ENCODE assay signal across 1 cellular context in the genomic region with DNA sequence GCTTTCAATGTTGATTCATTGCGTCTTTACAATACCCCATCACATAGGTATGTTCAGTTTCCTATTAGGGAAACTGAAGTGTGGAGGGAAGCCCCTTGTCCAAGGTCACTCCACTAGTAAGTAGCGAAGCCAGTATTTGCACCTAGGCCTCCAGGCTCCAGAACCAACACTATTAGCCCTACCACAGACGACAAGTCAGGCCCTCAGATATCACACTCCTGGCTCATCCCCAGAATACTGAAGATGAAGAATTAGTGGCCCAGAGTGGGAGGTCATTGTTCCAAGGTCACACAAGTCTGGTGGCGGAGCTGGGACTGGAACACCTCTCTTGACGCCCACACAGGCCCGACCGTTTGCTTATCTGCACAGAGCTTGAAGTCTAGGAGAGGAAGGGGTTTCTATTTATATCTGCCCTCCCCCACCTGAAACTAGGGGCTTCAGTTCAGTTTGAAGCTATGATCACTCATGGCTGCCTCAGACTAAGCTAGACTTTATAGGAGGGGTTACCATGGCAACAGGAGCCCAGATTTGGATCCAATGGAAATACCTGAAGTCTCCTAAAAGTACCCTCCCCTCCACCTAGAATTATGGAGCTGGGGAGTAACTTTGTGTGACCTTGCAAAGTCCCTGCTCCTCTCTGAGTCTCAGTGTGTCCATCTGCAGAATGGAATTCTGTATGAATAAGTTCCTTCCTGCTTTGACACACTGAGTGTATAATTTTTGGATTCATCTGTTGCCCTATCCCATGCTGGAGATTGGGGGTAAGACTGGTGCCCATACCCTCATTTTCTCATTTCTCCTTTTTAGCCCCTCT.
TF ChIP-seq lines count a peak whose summit lies in the region.

No MANE protein-coding gene starts in this region.

TF ChIP-seq in K562, 482 proteins besides CTCF, POLR2A, EP300 and RAD21 (continued from another document):
- TF ChIP-seq, protein P1, sequence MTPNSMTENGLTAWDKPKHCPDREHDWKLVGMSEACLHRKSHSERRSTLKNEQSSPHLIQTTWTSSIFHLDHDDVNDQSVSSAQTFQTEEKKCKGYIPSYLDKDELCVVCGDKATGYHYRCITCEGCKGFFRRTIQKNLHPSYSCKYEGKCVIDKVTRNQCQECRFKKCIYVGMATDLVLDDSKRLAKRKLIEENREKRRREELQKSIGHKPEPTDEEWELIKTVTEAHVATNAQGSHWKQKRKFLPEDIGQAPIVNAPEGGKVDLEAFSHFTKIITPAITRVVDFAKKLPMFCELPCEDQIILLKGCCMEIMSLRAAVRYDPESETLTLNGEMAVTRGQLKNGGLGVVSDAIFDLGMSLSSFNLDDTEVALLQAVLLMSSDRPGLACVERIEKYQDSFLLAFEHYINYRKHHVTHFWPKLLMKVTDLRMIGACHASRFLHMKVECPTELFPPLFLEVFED (CRISPR knock-in tag; conservative IDR thresholded peaks at IDR 0.05): no peak
- peak; percentile 82 for TF ChIP-seq RBM25 (IDR thresholded peaks at IDR 0.05; ENCODE audit: low read depth, low read length, severe bottlenecking)
- TF ChIP-seq, protein P2, sequence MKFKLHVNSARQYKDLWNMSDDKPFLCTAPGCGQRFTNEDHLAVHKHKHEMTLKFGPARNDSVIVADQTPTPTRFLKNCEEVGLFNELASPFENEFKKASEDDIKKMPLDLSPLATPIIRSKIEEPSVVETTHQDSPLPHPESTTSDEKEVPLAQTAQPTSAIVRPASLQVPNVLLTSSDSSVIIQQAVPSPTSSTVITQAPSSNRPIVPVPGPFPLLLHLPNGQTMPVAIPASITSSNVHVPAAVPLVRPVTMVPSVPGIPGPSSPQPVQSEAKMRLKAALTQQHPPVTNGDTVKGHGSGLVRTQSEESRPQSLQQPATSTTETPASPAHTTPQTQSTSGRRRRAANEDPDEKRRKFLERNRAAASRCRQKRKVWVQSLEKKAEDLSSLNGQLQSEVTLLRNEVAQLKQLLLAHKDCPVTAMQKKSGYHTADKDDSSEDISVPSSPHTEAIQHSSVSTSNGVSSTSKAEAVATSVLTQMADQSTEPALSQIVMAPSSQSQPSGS (CRISPR knock-in tag; IDR thresholded peaks at IDR 0.05): no peak
- TF ChIP-seq ESRRB (CRISPR knock-in tag; IDR thresholded peaks at IDR 0.05; ENCODE audit: borderline replicate concordance): no peak
- TF ChIP-seq KDM1A (IDR thresholded peaks at IDR 0.05): peak; percentile 35 to 55; a peak in 3 of 4 replicates
- 0 out of 2 replicates have a peak, but pooled peaks have one; percentile 20 for TF ChIP-seq MBD2 (IDR thresholded peaks at IDR 0.05; ENCODE audit: borderline replicate concordance, low read depth)
- peak; percentile 62; the same call in 1 of the 2 replicates for TF ChIP-seq CTBP1 (IDR thresholded peaks at IDR 0.05; ENCODE audit: borderline replicate concordance)
- TF ChIP-seq, protein P3, sequence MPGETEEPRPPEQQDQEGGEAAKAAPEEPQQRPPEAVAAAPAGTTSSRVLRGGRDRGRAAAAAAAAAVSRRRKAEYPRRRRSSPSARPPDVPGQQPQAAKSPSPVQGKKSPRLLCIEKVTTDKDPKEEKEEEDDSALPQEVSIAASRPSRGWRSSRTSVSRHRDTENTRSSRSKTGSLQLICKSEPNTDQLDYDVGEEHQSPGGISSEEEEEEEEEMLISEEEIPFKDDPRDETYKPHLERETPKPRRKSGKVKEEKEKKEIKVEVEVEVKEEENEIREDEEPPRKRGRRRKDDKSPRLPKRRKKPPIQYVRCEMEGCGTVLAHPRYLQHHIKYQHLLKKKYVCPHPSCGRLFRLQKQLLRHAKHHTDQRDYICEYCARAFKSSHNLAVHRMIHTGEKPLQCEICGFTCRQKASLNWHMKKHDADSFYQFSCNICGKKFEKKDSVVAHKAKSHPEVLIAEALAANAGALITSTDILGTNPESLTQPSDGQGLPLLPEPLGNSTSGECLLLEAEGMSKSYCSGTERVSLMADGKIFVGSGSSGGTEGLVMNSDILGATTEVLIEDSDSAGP (CRISPR knock-in tag; IDR thresholded peaks at IDR 0.05): no peak
- peak; percentile 85 for TF ChIP-seq ZBTB7A (IDR thresholded peaks at IDR 0.05; ENCODE audit: borderline replicate concordance, control insufficient read depth, low read depth, low read length)
